28 cellular contexts compared by ENCODE assay signal in genomic region chr2:202418511-202418910, GRCh38. TPM values are rescaled to one million over a fixed set of nuclear protein-coding genes. Genes with fewer than 3 reads are reported as not detected.
DNase-seq lines count a peak whose midpoint lies in the region; ATAC-seq, FAIRE-seq and TF ChIP-seq lines count a peak whose summit lies in the region.
"Had no signal": no experiment of that assay in that cellular context is flagged by ENCODE, and none has a peak within 500 bp of the region (broad histone marks: within the 10 kb centered on the region; RNA-seq: fewer than 3 reads in every experiment).

No MANE protein-coding gene starts in this region.

- H3K9ac ChIP-seq in HUES64 (ENCODE audit: low read depth, low read length): no peak overlapping the region

- H3K27ac ChIP-seq in HUES64 (ENCODE audit: low read depth, low read length) (peak overlapping the region; percentile 75), small intestine (ENCODE audit: low read depth in 1 of 2, low read length in 1 of 2) (no peak overlapping the region), body of pancreas (no peak overlapping the region)
- H3K27ac ChIP-seq: left lung, right lobe of liver, SJSA1, testis, vagina, WERI-Rb-1 had no signal

- H3K4me1 ChIP-seq in HUES64 (ENCODE audit: insufficient read depth, low read length) (peaks cover 28% of the 10 kb centered on the region), small intestine (ENCODE audit: control insufficient read depth in 2 of 2, insufficient read depth in 1 of 2, low read depth in 1 of 2, low read length in 1 of 2) (peaks cover 0 to 3% of the 10 kb centered on the region in 2 donors), body of pancreas (peaks cover 18% of the 10 kb centered on the region)
- H3K4me1 ChIP-seq: SJSA1 had no signal

- intact Hi-C loops in body of pancreas (cut with DNase I): no loop called here

- TF ChIP-seq CTCF in chondrocyte (IDR thresholded peaks at IDR 0.05) (no peak), body of pancreas (IDR thresholded peaks at IDR 0.05) (no peak)

- peaks cover 46% of the 10 kb centered on the region for H3K4me1 Mint-ChIP-seq in chondrocyte (ENCODE audit: low read depth)
- H3K4me1 Mint-ChIP-seq: activated CD4-positive, alpha-beta T cell treated with anti-CD3 and anti-CD28 coated beads, Interleukin-2, amount 10 ng/mL, durations not matched to agents 7 days and 5 days; activated CD8-positive, alpha-beta memory T cell treated with anti-CD3 and anti-CD28 coated beads, Interleukin-2, amount 10 ng/mL, durations not matched to agents 7 days and 5 days; CD14-positive monocyte had no signal

- peaks cover 3% of the 10 kb centered on the region for H3K9me3 Mint-ChIP-seq in chondrocyte (ENCODE audit: low read depth)
- H3K9me3 Mint-ChIP-seq: activated CD4-positive, alpha-beta T cell treated with anti-CD3 and anti-CD28 coated beads, Interleukin-2, amount 10 ng/mL, durations not matched to agents 7 days and 5 days; activated naive CD4-positive, alpha-beta T cell treated with anti-CD3 and anti-CD28 coated beads, Interleukin-2, amount 50 U/mL, for 24 hours; dendritic cell treated with granulocyte-macrophage colony-stimulating factor and Interleukin-4, amounts not matched to agents 40 ng/mL and 50 ng/mL, for 4 days; immature natural killer cell; natural killer cell treated with Interleukin-12 subunit alpha and Interleukin-12 subunit beta and Interleukin-15 and Interleukin-18, amount 100 ng/mL, for 72 hours; T-cell had no signal

- H3K9me3 ChIP-seq in HUES64 (ENCODE audit: insufficient read depth, low read depth, low read length) (no peaks in the 10 kb centered on the region), small intestine (ENCODE audit: control insufficient read depth, low read depth) (no peaks in the 10 kb centered on the region), body of pancreas (no peaks in the 10 kb centered on the region)
- H3K9me3 ChIP-seq: left lung, right lobe of liver, SJSA1, testis, vagina had no signal

- no peak overlapping the region for H3K4me3 Mint-ChIP-seq in chondrocyte (ENCODE audit: unreplicated experiment)
- H3K4me3 Mint-ChIP-seq: activated CD4-positive, alpha-beta T cell treated with anti-CD3 and anti-CD28 coated beads, Interleukin-2, amount 10 ng/mL, durations not matched to agents 7 days and 5 days; activated CD8-positive, alpha-beta memory T cell treated with anti-CD3 and anti-CD28 coated beads, Interleukin-2, amount 10 ng/mL, durations not matched to agents 7 days and 5 days; activated naive CD4-positive, alpha-beta T cell treated with anti-CD3 and anti-CD28 coated beads, Interleukin-2, amount 50 U/mL, for 24 hours; CD14-positive monocyte; dendritic cell treated with granulocyte-macrophage colony-stimulating factor and Interleukin-4, amounts not matched to agents 40 ng/mL and 50 ng/mL, for 4 days; immature natural killer cell; natural killer cell treated with Interleukin-12 subunit alpha and Interleukin-12 subunit beta and Interleukin-15 and Interleukin-18, amount 100 ng/mL, for 72 hours; T-cell had no signal

- H3K36me3 ChIP-seq in HUES64 (ENCODE audit: insufficient read depth, low read length) (no peaks in the 10 kb centered on the region), small intestine (ENCODE audit: control insufficient read depth in 2 of 2, insufficient read depth in 2 of 2, low read length in 2 of 2) (no peaks in the 10 kb centered on the region), body of pancreas (replicated peaks in 1 of 2; ENCODE audit: insufficient read depth in 1 of 2, low read depth in 2 of 2) (no peaks in the 10 kb centered on the region)
- H3K36me3 ChIP-seq: left lung, right lobe of liver, vagina, WERI-Rb-1 had no signal

- H3K4me3 ChIP-seq in HUES64 (ENCODE audit: low read length) (peak overlapping the region; percentile 11; the same call in 1 of the 2 replicates), small intestine (ENCODE audit: low read depth in 1 of 2, low read length in 2 of 2) (no peak overlapping the region), body of pancreas (no peak overlapping the region)
- H3K4me3 ChIP-seq: left lung, right lobe of liver, SJSA1, testis, vagina had no signal

- TF ChIP-seq POLR2A in body of pancreas (IDR thresholded peaks at IDR 0.05): no peak

- ATAC-seq in body of pancreas (no peak), HG02973 (IDR thresholded peaks at IDR 0.05; ENCODE audit: unreplicated experiment) (no peak)
- ATAC-seq: activated CD8-positive, alpha-beta memory T cell treated with anti-CD3 and anti-CD28 coated beads, Interleukin-2, amount 10 ng/mL, durations not matched to agents 7 days and 5 days; left lung; natural killer cell treated with Interleukin-12 subunit alpha and Interleukin-12 subunit beta and Interleukin-15 and Interleukin-18, amount 100 ng/mL, for 72 hours; right lobe of liver; T-cell had no signal

- no peak for FAIRE-seq in small intestine (lab: Jason Lieb, UNC)
- FAIRE-seq: D721Med had no signal

- H3K27me3 Mint-ChIP-seq in chondrocyte (ENCODE audit: low read depth): no peaks in the 10 kb centered on the region
- H3K27me3 Mint-ChIP-seq: activated CD4-positive, alpha-beta T cell treated with anti-CD3 and anti-CD28 coated beads, Interleukin-2, amount 10 ng/mL, durations not matched to agents 7 days and 5 days; activated CD8-positive, alpha-beta memory T cell treated with anti-CD3 and anti-CD28 coated beads, Interleukin-2, amount 10 ng/mL, durations not matched to agents 7 days and 5 days; activated naive CD4-positive, alpha-beta T cell treated with anti-CD3 and anti-CD28 coated beads, Interleukin-2, amount 50 U/mL, for 24 hours; dendritic cell treated with granulocyte-macrophage colony-stimulating factor and Interleukin-4, amounts not matched to agents 40 ng/mL and 50 ng/mL, for 4 days; natural killer cell treated with Interleukin-12 subunit alpha and Interleukin-12 subunit beta and Interleukin-15 and Interleukin-18, amount 100 ng/mL, for 72 hours; T-cell had no signal

- H3K27me3 ChIP-seq in HUES64 (ENCODE audit: insufficient read depth, low read length): no peaks in the 10 kb centered on the region
- no peaks in the 10 kb centered on the region for H3K27me3 ChIP-seq in small intestine (ENCODE audit: control insufficient read depth in 2 of 2, insufficient read depth in 2 of 2, low read length in 2 of 2)
- no peaks in the 10 kb centered on the region for H3K27me3 ChIP-seq in body of pancreas
- H3K27me3 ChIP-seq: left lung, right lobe of liver, SJSA1, testis, vagina had no signal

- H3K27ac Mint-ChIP-seq in chondrocyte (ENCODE audit: unreplicated experiment): peak overlapping the region; percentile 83
- H3K27ac Mint-ChIP-seq: activated CD4-positive, alpha-beta T cell treated with anti-CD3 and anti-CD28 coated beads, Interleukin-2, amount 10 ng/mL, durations not matched to agents 7 days and 5 days; activated CD8-positive, alpha-beta memory T cell treated with anti-CD3 and anti-CD28 coated beads, Interleukin-2, amount 10 ng/mL, durations not matched to agents 7 days and 5 days; activated naive CD4-positive, alpha-beta T cell treated with anti-CD3 and anti-CD28 coated beads, Interleukin-2, amount 50 U/mL, for 24 hours; CD14-positive monocyte; dendritic cell treated with granulocyte-macrophage colony-stimulating factor and Interleukin-4, amounts not matched to agents 40 ng/mL and 50 ng/mL, for 4 days; immature natural killer cell; natural killer cell treated with Interleukin-12 subunit alpha and Interleukin-12 subunit beta and Interleukin-15 and Interleukin-18, amount 100 ng/mL, for 72 hours; T-cell had no signal

- DNase-seq in chondrocyte (ENCODE audit: low spot score) (no peak), iPS-NIHi7 (ENCODE audit: extremely low spot score) (peak; percentile 22), small intestine (peak; percentile 45), body of pancreas (no peak), NCI-H1930 (lab: John Stamatoyannopoulos, UW) (no peak)
- DNase-seq: activated CD4-positive, alpha-beta T cell treated with anti-CD3 and anti-CD28 coated beads, Interleukin-2, amount 10 ng/mL, durations not matched to agents 7 days and 5 days; activated CD8-positive, alpha-beta memory T cell treated with anti-CD3 and anti-CD28 coated beads, Interleukin-2, amount 10 ng/mL, durations not matched to agents 7 days and 5 days; anterior cingulate cortex; caudate nucleus; immature natural killer cell; Karpas-422; left lung; NCI-H187; NCI-H526 treated with DMSO at 0.1 percent for 48 hours; right lobe of liver; stimulated activated naive CD4-positive, alpha-beta T cell treated with Interleukin-2 at 50 U/mL for 16 hours; T-cell; testis; WERI-Rb-1 had no signal

- H3K36me3 Mint-ChIP-seq in chondrocyte (ENCODE audit: low read depth): peaks cover 2% of the 10 kb centered on the region
- H3K36me3 Mint-ChIP-seq: natural killer cell treated with Interleukin-12 subunit alpha and Interleukin-12 subunit beta and Interleukin-15 and Interleukin-18, amount 100 ng/mL, for 72 hours had no signal

RNA-seq across cellular contexts. Expression of gene BMPR2, which starts 42.4 kb away (rescaled TPM):
- 8.5 TPM for polyA plus RNA-seq in HUES64 (2013, experiment 1 of 2)
- 9.4 TPM for polyA plus RNA-seq in HUES64 (2013, experiment 2 of 2)
- total RNA-seq in chondrocyte (88.5 to 113 TPM (median 92.0 TPM) in 3 replicates), body of pancreas (10 to 100 TPM; 13.7 to 26.7 TPM)
- 10 to 100 TPM in 1 of 3 donors, 1 to 10 TPM in 2; 2.2 to 10.5 (median 2.5) TPM for polyA plus RNA-seq in small intestine

Comparison
In these comparisons a context has a peak if more than half of its experiments do, and no peak if none do; other contexts are left out.
1. DNase-seq: peak in iPS-NIHi7 (single experiment) and small intestine (single experiment); none in chondrocyte (single experiment), body of pancreas (0 of 4) and NCI-H1930 (0 of 2).